ENCODE assay signal across 35 cellular contexts in the genomic region with DNA sequence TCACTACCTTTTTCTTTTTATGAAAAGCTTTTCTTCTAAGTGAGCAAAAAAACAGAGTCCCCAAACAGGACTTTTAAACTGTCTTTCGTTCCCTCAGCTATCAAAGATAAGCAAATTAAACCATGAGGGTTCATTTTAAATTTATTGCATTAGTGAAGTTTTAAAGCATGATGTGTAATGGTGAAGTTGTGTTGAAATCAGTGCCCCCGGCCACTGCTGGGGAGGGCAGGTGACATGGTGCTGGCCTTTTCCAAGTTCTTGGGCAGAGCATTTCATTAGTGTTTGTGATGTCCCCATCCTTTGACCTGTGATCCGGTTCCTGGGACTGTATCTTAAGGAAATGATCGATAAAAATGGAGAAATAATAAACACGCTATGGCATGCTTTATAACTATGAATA.
"Had no signal": no experiment of that assay in that cellular context is flagged by ENCODE, and none has a peak within 500 bp of the region (broad histone marks: within the 10 kb centered on the region; RNA-seq: fewer than 3 reads in every experiment).

No MANE protein-coding gene starts in this region.

- H3K27ac ChIP-seq: KMS-11 had no signal

- H3K36me3 ChIP-seq: MG63 had no signal

- H3K27me3 ChIP-seq: MG63 had no signal

- H3K9ac ChIP-seq: KMS-11 had no signal

- DNase-seq: Karpas-422, Kasumi-1, MG63, MM.1S, MV-4-11, NCI-H1048, NCI-H1092, NCI-H1092 treated with DMSO at 0.1 percent for 48 hours, NCI-H1105, NCI-H1105 treated with DMSO at 0.1 percent for 48 hours, NCI-H1417, NCI-H1417 treated with DMSO at 0.1 percent for 48 hours, NCI-H1436, NCI-H1436 treated with DMSO at 0.1 percent for 48 hours, NCI-H146, NCI-H1694, NCI-H1694 treated with DMSO at 0.1 percent for 48 hours, NCI-H187, NCI-H187 treated with DMSO at 0.1 percent for 48 hours, NCI-H1930, NCI-H2029, NCI-H2029 treated with DMSO at 0.1 percent for 48 hours, NCI-H2081, NCI-H2081 treated with DMSO at 0.1 percent for 48 hours, NCI-H2107, NCI-H2171, NCI-H2171 treated with DMSO at 0.1 percent for 48 hours, NCI-H2227 treated with DMSO at 0.1 percent for 48 hours, NCI-H226, NCI-H345, NCI-H446 treated with DMSO at 0.1 percent for 48 hours, NCI-H510A, NCI-H510A treated with DMSO at 0.1 percent for 48 hours, NCI-H524 had no signal

- H3K4me2 ChIP-seq: KMS-11 had no signal

- H3K4me3 ChIP-seq: MG63 had no signal
